8 cellular contexts compared by ENCODE assay signal in genomic region chr11:102317768-102318103, GRCh38. TPM values are rescaled to one million over a fixed set of nuclear protein-coding genes. Genes with fewer than 3 reads are reported as not detected.
DNase-seq lines count a peak whose midpoint lies in the region; TF ChIP-seq lines count a peak whose summit lies in the region.

No MANE protein-coding gene starts in this region.

- BruUV-seq in Calu3 (replicated peaks; lab: Mats Ljungman, UMichigan) (TSS peak; percentile 64), OCI-LY7 (replicated peaks; lab: Mats Ljungman, UMichigan) (TSS peak; percentile 60)

- H2AFZ ChIP-seq in OCI-LY7 (ENCODE audit: low read length) (peak overlapping the region; percentile 48; the same call in 1 of the 2 replicates), osteoblast (ENCODE audit: low read length) (peak overlapping the region; percentile 91)

- peaks cover 69% of the 10 kb centered on the region for H3K4me1 ChIP-seq in OCI-LY7 (ENCODE audit: insufficient read depth, low read length, poor library complexity, severe bottlenecking)
- H3K4me1 ChIP-seq in esophagus (ENCODE audit: control insufficient read depth in 2 of 2, insufficient read depth in 2 of 2, low read length in 1 of 2) = peaks cover 0 to 3% of the 10 kb centered on the region in 2 donors
- peaks cover 24% of the 10 kb centered on the region for H3K4me1 ChIP-seq in osteoblast (ENCODE audit: insufficient read depth, low read length)

- peaks cover 64% of the 10 kb centered on the region for H3K36me3 Mint-ChIP-seq in Calu3 (ENCODE audit: insufficient read depth, unreplicated experiment)

- 18 to 26% methylated on average over 7 of the region's 7 CpGs for WGBS in esophagus, 2 donors

- H3K79me2 ChIP-seq in OCI-LY7 (ENCODE audit: insufficient read depth, low read depth, low read length) (peaks cover 53% of the 10 kb centered on the region), osteoblast (ENCODE audit: insufficient read depth, low read length) (no peaks in the 10 kb centered on the region)

- peak overlapping the region; percentile 92 for H3K27ac ChIP-seq in OCI-LY7 (ENCODE audit: low read depth, low read length, poor library complexity, severe bottlenecking)
- peak overlapping the region; percentile 84 to 96 for H3K27ac ChIP-seq in esophagus (ENCODE audit: low read depth in 2 of 2, low read length in 1 of 2)
- peak overlapping the region; percentile 79 for H3K27ac ChIP-seq in osteoblast (ENCODE audit: low read depth, low read length)

- H3K4me3 Mint-ChIP-seq in Calu3 (ENCODE audit: low read depth, unreplicated experiment) = peak overlapping the region; percentile 74

- no peaks in the 10 kb centered on the region for H3K9me3 Mint-ChIP-seq in Calu3 (ENCODE audit: low read depth, unreplicated experiment)

- no peaks in the 10 kb centered on the region for H3K27me3 Mint-ChIP-seq in Calu3 (ENCODE audit: unreplicated experiment)

- peaks cover 49% of the 10 kb centered on the region for H3K4me1 Mint-ChIP-seq in Calu3 (ENCODE audit: low read depth, unreplicated experiment)

- CTCF ChIA-PET in Calu3 (lab: Charles Lee) = interaction anchor here (1.1 to 1.4 kb wide), 2 partner anchors 8 to 24 kb away, joined by 3 to 11 read pairs; no protein-coding TSS in a partner anchor
- CTCF ChIA-PET in OCI-LY7 (lab: Charles Lee; ENCODE audit: unreplicated experiment) = interaction anchor here (1.1 to 1.3 kb wide), 4 partner anchors 23 to 296 kb away, joined by 3 to 4 read pairs (median 3); no protein-coding TSS in a partner anchor

- peak overlapping the region; percentile 79 for H3K4me2 ChIP-seq in OCI-LY7 (ENCODE audit: low read length)
- H3K4me2 ChIP-seq in osteoblast (ENCODE audit: insufficient read depth, low read length) = peak overlapping the region; percentile 94

- H4K20me1 ChIP-seq in OCI-LY7 (ENCODE audit: insufficient read depth, low read length) (0 out of 2 replicates have a peak, but pooled peaks cover under 1% of the 10 kb centered on the region), osteoblast (ENCODE audit: insufficient read depth, low read length) (no peaks in the 10 kb centered on the region)

- H3K9me3 ChIP-seq in OCI-LY7 (ENCODE audit: low read length) = no peaks in the 10 kb centered on the region
- no peaks in the 10 kb centered on the region for H3K9me3 ChIP-seq in esophagus (ENCODE audit: control insufficient read depth in 2 of 2, insufficient read depth in 1 of 2, low read depth in 1 of 2, low read length in 1 of 2)
- H3K9me3 ChIP-seq in osteoblast (ENCODE audit: low read depth, low read length) = no peaks in the 10 kb centered on the region

- H3K27ac Mint-ChIP-seq in Calu3 (ENCODE audit: unreplicated experiment) = peak overlapping the region; percentile 96

- TF ChIP-seq CTCF in Calu3 (IDR thresholded peaks at IDR 0.05; ENCODE audit: unreplicated experiment) = no peak
- no peak for TF ChIP-seq CTCF in OCI-LY7 (conservative IDR thresholded peaks at IDR 0.05; ENCODE audit: low read length)
- no peak for TF ChIP-seq CTCF in osteoblast (IDR thresholded peaks at IDR 0.05; ENCODE audit: extremely low read depth, low read depth, low read length)

- no peaks in the 10 kb centered on the region for H3K9me2 ChIP-seq in OCI-LY7 (ENCODE audit: insufficient read depth, low read length)

- intact Hi-C loops in Calu3 (cut with micrococcal nuclease; ENCODE audit: unreplicated experiment) = loop anchor here (1.0 kb wide), 2 partner anchors 23 to 29 kb away; no protein-coding TSS in a partner anchor
- intact Hi-C loops in OCI-LY7 (cut with micrococcal nuclease; ENCODE audit: unreplicated experiment) = loop anchor here (1.0 to 2.0 kb wide), 4 partner anchors 23 to 135 kb away; partner anchors contain the start of genes BIRC2 and TMEM123

- H3K27me3 ChIP-seq in esophagus (ENCODE audit: control insufficient read depth in 1 of 2, insufficient read depth in 2 of 2, low read length in 2 of 2) = no peaks in the 10 kb centered on the region
- no peaks in the 10 kb centered on the region for H3K27me3 ChIP-seq in osteoblast (ENCODE audit: insufficient read depth, low read length)

- DNase-seq in Calu3 (no peak), OCI-LY7 (ENCODE audit: low spot score) (no peak), osteoblast (ENCODE audit: insufficient read length, low spot score, missing footprints) (peak; percentile 21), HK-2 (ENCODE audit: unreplicated experiment) (no peak), NCI-H128 (lab: John Stamatoyannopoulos, UW; ENCODE audit: unreplicated experiment) (no peak), HuH-7.5 (ENCODE audit: low spot score) (no peak), mesenteric fat pad (ENCODE audit: low spot score) (no peak)

- H3K36me3 ChIP-seq in OCI-LY7 (ENCODE audit: insufficient read depth, low read length) = peaks cover 28% of the 10 kb centered on the region
- no peaks in the 10 kb centered on the region for H3K36me3 ChIP-seq in esophagus (ENCODE audit: control insufficient read depth in 2 of 2, insufficient read depth in 2 of 2, low read length in 1 of 2)
- H3K36me3 ChIP-seq in osteoblast (ENCODE audit: insufficient read depth, low read length) = no peaks in the 10 kb centered on the region

- H3K4me3 ChIP-seq in OCI-LY7 (ENCODE audit: low read depth, low read length, poor library complexity, severe bottlenecking) (peak overlapping the region; percentile 91), esophagus (ENCODE audit: low read depth in 1 of 2, low read length in 2 of 2) (peak overlapping the region; percentile 61 to 68), osteoblast (ENCODE audit: insufficient read depth, low read length) (peak overlapping the region; percentile 77)

- POLR2A ChIA-PET in OCI-LY7 (lab: Charles Lee) = interaction anchor here (0.9 to 12.5 kb wide), 5 partner anchors 11 to 47 kb away, joined by 3 to 102 read pairs (median 4); no protein-coding TSS in a partner anchor

RNA-seq across cellular contexts. Expression of gene BIRC3, which starts 0.5 kb away (rescaled TPM):
- total RNA-seq in Calu3 (2022) (69.4 and 85.6 TPM in 2 replicates), OCI-LY7 (2022) (66.9 and 69.2 TPM in 2 replicates), osteoblast (1.2 and 1.8 TPM in 2 replicates), mesenteric fat pad (5.3 TPM)
- total RNA-seq in OCI-LY7 (2014; rRNA removed; shearing (Covaris generic)) = 23.0 and 27.2 TPM in 2 replicates
- polyA plus RNA-seq in esophagus = 1 to 10 TPM; 2.2 to 9.8 TPM

RNA-seq across cellular contexts. Expression of gene BIRC2, which starts 29.3 kb away (rescaled TPM):
- total RNA-seq in Calu3 (2022) = 28.3 and 32.6 TPM in 2 replicates
- total RNA-seq in OCI-LY7 (2014; rRNA removed; shearing (Covaris generic)) = 32.6 and 38.0 TPM in 2 replicates
- 36.1 and 40.7 TPM in 2 replicates for total RNA-seq in OCI-LY7 (2022)
- 10 to 100 TPM; 11.1 to 17.5 TPM for polyA plus RNA-seq in esophagus
- 74.6 and 76.0 TPM in 2 replicates for total RNA-seq in osteoblast
- total RNA-seq in mesenteric fat pad = 43.1 TPM
